Comparison of ENCODE assay signal across 17 cellular contexts in genomic region chr2:11500702-11501303, GRCh38. TPM values are rescaled to one million over a fixed set of nuclear protein-coding genes. Genes with fewer than 3 reads are reported as not detected.
A peak's percentile ranks its signal among the peaks of the same experiment; 100 is the strongest.
DNase-seq lines count a peak whose midpoint lies in the region; ATAC-seq and TF ChIP-seq lines count a peak whose summit lies in the region.
"Had no signal": no experiment of that assay in that cellular context is flagged by ENCODE, and none has a peak within 500 bp of the region (broad histone marks: within the 10 kb centered on the region; RNA-seq: fewer than 3 reads in every experiment).

No MANE protein-coding gene starts in this region.

- peak overlapping the region in 1 of 2 donors; percentile 4 for H3K9ac ChIP-seq in liver (ENCODE audit: low read depth in 1 of 2, low read length in 2 of 2)

- 59% methylated on average over 5 of the region's 5 CpGs for WGBS in liver
- 61 to 65% methylated on average over 5 of the region's 5 CpGs for WGBS in aorta, 2 donors

- no peak for TF ChIP-seq RAD21 in liver (IDR thresholded peaks at IDR 0.05)

- H3K4me1 ChIP-seq in liver (ENCODE audit: control insufficient read depth in 4 of 4, insufficient read depth in 4 of 4, low read length in 3 of 4), result peaks cover 5 to 54% (median 39%) of the 10 kb centered on the region in 4 donors
- H3K4me1 ChIP-seq in aorta (ENCODE audit: control insufficient read depth in 1 of 2, insufficient read depth in 2 of 2, low read length in 2 of 2), result no peaks in the 10 kb centered on the region

- H3K9me3 ChIP-seq in liver (ENCODE audit: control insufficient read depth in 4 of 4, low read length in 3 of 4), result peaks cover 0 to 4% (median 1%) of the 10 kb centered on the region in 4 donors
- peaks cover 6% of the 10 kb centered on the region for H3K9me3 ChIP-seq in aorta (ENCODE audit: control insufficient read depth, low read length)
- H3K9me3 ChIP-seq: mucosa of descending colon had no signal

- POLR2A ChIA-PET in GM10248 (lab: Yijun Ruan, JAX), result no interaction called here

- H3K27ac ChIP-seq in liver (ENCODE audit: low read depth in 1 of 2, low read length in 2 of 2) (peak overlapping the region; percentile 9 to 32), aorta (ENCODE audit: low read depth in 1 of 2, low read length in 2 of 2) (no peak overlapping the region)
- H3K27ac ChIP-seq: foreskin keratinocyte, RWPE1 had no signal

- H3K27me3 ChIP-seq in liver (ENCODE audit: control insufficient read depth in 4 of 4, insufficient read depth in 4 of 4, low read length in 3 of 4) (no peaks in the 10 kb centered on the region), aorta (ENCODE audit: control insufficient read depth in 1 of 2, insufficient read depth in 2 of 2, low read length in 1 of 2) (no peaks in the 10 kb centered on the region)

- peak overlapping the region in 1 of 3 donors; percentile 29 for H3K4me3 ChIP-seq in liver (ENCODE audit: low read depth in 1 of 3, low read length in 3 of 3)
- no peak overlapping the region for H3K4me3 ChIP-seq in aorta (ENCODE audit: low read length in 2 of 2)
- H3K4me3 ChIP-seq: mucosa of descending colon had no signal

- DNase-seq in GM10248 (ENCODE audit: extremely low spot score), result peak; percentile 26
- DNase-seq in M059J (ENCODE audit: low read depth), result peak; percentile 36
- DNase-seq in aorta, result no peak
- DNase-seq in T1000 (lab: John Stamatoyannopoulos, UW), result no peak
- DNase-seq: activated CD4-positive, alpha-beta T cell treated with anti-CD3 and anti-CD28 coated beads, Interleukin-2, amount 50 U/mL, for 48 hours; effector CD8-positive, alpha-beta T cell; foreskin keratinocyte; immature natural killer cell; mucosa of descending colon; NCI-H345; T-helper 9 cell had no signal

- CTCF ChIA-PET in GM10248 (lab: Yijun Ruan, JAX), result interaction anchor here (0.9 to 2.0 kb wide), 4 partner anchors 10 to 82 kb away, joined by 3 to 9 read pairs (median 4); no protein-coding TSS in a partner anchor

- TF ChIP-seq CTCF in GM10248 (IDR thresholded peaks at IDR 0.05; ENCODE audit: control extremely low read depth, extremely low read depth, low read depth, missing control alignments), result no peak
- TF ChIP-seq CTCF in liver (IDR thresholded peaks at IDR 0.05; ENCODE audit: low read depth, low read length, missing input control), result no peak

- ATAC-seq in GM19351 (IDR thresholded peaks at IDR 0.05; ENCODE audit: unreplicated experiment), result peak; percentile 55
- ATAC-seq in GM21360 (IDR thresholded peaks at IDR 0.05; ENCODE audit: unreplicated experiment), result no peak
- ATAC-seq in aorta (ENCODE audit: low FRiP score), result no peak
- no peak for ATAC-seq in GM19455 (IDR thresholded peaks at IDR 0.05; ENCODE audit: unreplicated experiment)
- ATAC-seq: activated T-helper 17 cell treated with anti-CD3 and anti-CD28 coated beads, Interleukin-2, amount 50 U/mL, for 72 hours; foreskin keratinocyte; mucosa of descending colon had no signal

- intact Hi-C loops in aorta (cut with DNase I), result no loop called here

- H3K36me3 ChIP-seq in liver (ENCODE audit: control insufficient read depth in 4 of 4, insufficient read depth in 3 of 4, low read depth in 1 of 4, low read length in 3 of 4) (no peaks in the 10 kb centered on the region), aorta (ENCODE audit: control insufficient read depth in 1 of 2, insufficient read depth in 2 of 2, low read length in 1 of 2) (no peaks in the 10 kb centered on the region)

TF ChIP-seq in liver, 16 proteins besides CTCF, POLR2A, EP300 and RAD21:
- TF ChIP-seq TAF1 (conservative IDR thresholded peaks at IDR 0.05), result no peak
- TF ChIP-seq ATF3 (IDR thresholded peaks at IDR 0.05), result no peak
- peak; percentile 60 for TF ChIP-seq YY1 (IDR thresholded peaks at IDR 0.05)
- no peak for TF ChIP-seq ZBTB33 (IDR thresholded peaks at IDR 0.05)
- TF ChIP-seq REST (IDR thresholded peaks at IDR 0.05), result no peak
- no peak for TF ChIP-seq MAX (IDR thresholded peaks at IDR 0.05)
- peak; percentile 20 for TF ChIP-seq SP1 (IDR thresholded peaks at IDR 0.05)
- TF ChIP-seq EGR1 (IDR thresholded peaks at IDR 0.05; ENCODE audit: low read depth in 2 of 2), result no peak
- TF ChIP-seq JUND (IDR thresholded peaks at IDR 0.05), result no peak
- TF ChIP-seq GABPA (IDR thresholded peaks at IDR 0.05 in 1 of 2, conservative IDR thresholded peaks at IDR 0.05 in 1 of 2), result no peak
- peak in 1 of 2 donors; percentile 5 for TF ChIP-seq HNF4A (conservative IDR thresholded peaks at IDR 0.05)
- TF ChIP-seq FOXA2 (IDR thresholded peaks at IDR 0.05), result no peak
- TF ChIP-seq RXRA (IDR thresholded peaks at IDR 0.05), result no peak
- no peak for TF ChIP-seq NR2F2 (IDR thresholded peaks at IDR 0.05)
- no peak for TF ChIP-seq FOXA1 (IDR thresholded peaks at IDR 0.05)
- TF ChIP-seq HNF4G (IDR thresholded peaks at IDR 0.05), result no peak

RNA-seq across cellular contexts. Expression of gene GREB1, which starts 33.0 kb away (rescaled TPM):
- 0.12 and 0.39 TPM in 2 replicates for total RNA-seq in M059J (2014; rRNA removed; shearing (Covaris generic))
- total RNA-seq in liver, result 1 to 10 TPM; 5.4 to 6.3 TPM
- polyA plus RNA-seq in liver, result 1 to 10 TPM; 1.0 to 1.7 TPM
- 1 to 10 TPM; 7.2 to 8.6 TPM for total RNA-seq in aorta
- polyA plus RNA-seq in aorta, result under 1 TPM in 1 of 2 donors, not detected in 1; 0.13 TPM
- polyA plus RNA-seq: foreskin keratinocyte had no signal

RNA-seq across cellular contexts. Expression of gene E2F6, which starts 34.8 kb away (rescaled TPM):
- total RNA-seq in M059J (2014; rRNA removed; shearing (Covaris generic)), result 12.2 and 16.6 TPM in 2 replicates
- total RNA-seq in liver (1 to 10 TPM; 4.2 to 7.7 TPM), aorta (10 to 100 TPM; 10.1 to 13.4 TPM)
- polyA plus RNA-seq in liver (1 to 10 TPM; 3.5 to 5.4 TPM), aorta (1 to 10 TPM; 8.6 TPM)

Comparison
In these comparisons a context has a peak if more than half of its experiments do, and no peak if none do; other contexts are left out.
1. DNase-seq: peak in GM10248 (single experiment) and M059J (single experiment); none in aorta (0 of 2) and T1000 (single experiment).
2. H3K27ac ChIP-seq: peak in liver (2 of 2); none in aorta (0 of 2).